ENCODE assay signal across 18 cellular contexts in the genomic region with DNA sequence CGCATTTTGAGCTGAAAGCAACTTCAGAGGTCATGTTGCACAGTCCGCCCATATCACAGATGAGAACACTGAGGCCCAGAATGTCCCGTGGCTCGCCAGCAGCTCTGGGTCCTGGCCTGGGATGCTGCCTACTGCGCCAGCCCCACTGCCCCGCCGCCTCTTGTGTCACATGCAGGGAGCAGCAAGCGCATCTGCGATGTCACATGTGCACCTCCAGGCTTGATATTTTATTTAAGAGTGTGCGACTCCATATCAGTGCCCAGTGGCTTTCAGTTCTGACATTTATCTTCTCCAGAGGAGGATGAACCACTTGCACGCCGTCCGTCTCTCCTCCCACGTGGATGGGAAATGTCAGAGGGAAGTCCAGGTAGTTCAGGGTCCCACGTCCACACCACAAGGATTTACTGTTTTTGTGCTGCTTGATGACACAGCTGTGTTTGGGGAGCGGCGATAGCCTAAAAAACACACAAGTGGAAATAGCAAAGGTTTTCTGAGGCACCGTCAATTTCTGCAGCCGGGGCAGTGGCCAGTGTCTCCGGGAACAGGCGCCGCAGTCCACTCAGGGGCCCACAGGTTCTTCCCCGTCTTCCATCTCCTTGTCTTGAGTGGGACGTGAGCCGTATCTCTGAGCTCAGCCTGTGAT. TPM values are rescaled to one million over a fixed set of nuclear protein-coding genes. Genes with fewer than 3 reads are reported as not detected.
DNase-seq lines count a peak whose midpoint lies in the region; ATAC-seq and TF ChIP-seq lines count a peak whose summit lies in the region.
"Had no signal": no experiment of that assay in that cellular context is flagged by ENCODE, and none has a peak within 500 bp of the region (broad histone marks: within the 10 kb centered on the region; RNA-seq: fewer than 3 reads in every experiment).

No MANE protein-coding gene starts in this region.

- H4K91ac ChIP-seq in neuronal stem cell (ENCODE audit: low read depth, low read length, poor library complexity), result no peak overlapping the region

- WGBS in endodermal cell (ENCODE audit: insufficient coverage in 1 of 2, insufficient read length in 1 of 2), 2 experiments, result 92 to 94% methylated on average over 20 to 25 of the region's 25 CpGs
- WGBS in neuronal stem cell (ENCODE audit: extremely low coverage in 2 of 2, insufficient read length in 2 of 2, insufficient replicate concordance in 1 of 2), 2 donors, result no CpG with 5 or more reads among the region's 25 CpGs
- WGBS in aorta, 2 donors, result 66 to 72% methylated on average over 25 of the region's 25 CpGs

- H3K79me1 ChIP-seq in neuronal stem cell (ENCODE audit: low read depth, low read length), result peaks cover 6% of the 10 kb centered on the region

- H2BK15ac ChIP-seq in neuronal stem cell (ENCODE audit: low read length), result no peak overlapping the region

- no peak overlapping the region for H3K14ac ChIP-seq in neuronal stem cell (ENCODE audit: low read length)

- H3K4ac ChIP-seq in neuronal stem cell (ENCODE audit: low read length), result no peak overlapping the region

- no peak overlapping the region for H3K4me3 Mint-ChIP-seq in endodermal cell
- H3K4me3 Mint-ChIP-seq: activated T-helper 1 cell treated with anti-CD3 and anti-CD28 coated beads, Interleukin-12 subunit alpha, Interleukin-12 subunit beta, Interleukin-2, Interleukin-4 antibody, amounts not matched to agents 30 ng/mL and 10 ng/mL and 1 ng/mL, durations not matched to agents 14 hours and 24 hours and 36 hours; naive thymus-derived CD8-positive, alpha-beta T cell had no signal

- no peak overlapping the region for H2BK5ac ChIP-seq in neuronal stem cell (ENCODE audit: low read length)

- H2AFZ ChIP-seq in neuronal stem cell (ENCODE audit: low read length), result peak overlapping the region; percentile 65

- H3K9me3 ChIP-seq in left ventricle myocardium inferior (replicated peaks) (no peaks in the 10 kb centered on the region), right atrium auricular region (no peaks in the 10 kb centered on the region), endodermal cell (ENCODE audit: control insufficient read depth, low read length) (no peaks in the 10 kb centered on the region), neuronal stem cell (replicated peaks in 1 of 2; ENCODE audit: control insufficient read depth in 2 of 2, insufficient read depth in 1 of 2, low read depth in 1 of 2, low read length in 2 of 2) (peaks cover 5 to 10% of the 10 kb centered on the region in 2 donors), aorta (ENCODE audit: control insufficient read depth, low read length) (no peaks in the 10 kb centered on the region)
- H3K9me3 ChIP-seq: testis had no signal

- no peak overlapping the region for H2AK5ac ChIP-seq in neuronal stem cell (ENCODE audit: low read depth, low read length)

- H3K4me1 ChIP-seq in left ventricle myocardium inferior, result no peaks in the 10 kb centered on the region
- H3K4me1 ChIP-seq in right atrium auricular region, result no peaks in the 10 kb centered on the region
- H3K4me1 ChIP-seq in endodermal cell (ENCODE audit: control insufficient read depth, insufficient read depth, low read length), result no peaks in the 10 kb centered on the region
- H3K4me1 ChIP-seq in neuronal stem cell (ENCODE audit: control insufficient read depth in 2 of 2, insufficient read depth in 1 of 2, low read depth in 1 of 2, low read length in 2 of 2), result peaks cover 3 to 15% of the 10 kb centered on the region in 2 donors
- H3K4me1 ChIP-seq in aorta (ENCODE audit: control insufficient read depth in 1 of 2, insufficient read depth in 2 of 2, low read length in 2 of 2), result no peaks in the 10 kb centered on the region
- H3K4me1 ChIP-seq: testis had no signal

- no peaks in the 10 kb centered on the region for H3K36me3 ChIP-seq in left ventricle myocardium inferior
- H3K36me3 ChIP-seq in right atrium auricular region, result no peaks in the 10 kb centered on the region
- H3K36me3 ChIP-seq in endodermal cell (ENCODE audit: control insufficient read depth, insufficient read depth, low read length), result no peaks in the 10 kb centered on the region
- peaks cover 0 to 4% of the 10 kb centered on the region in 2 donors for H3K36me3 ChIP-seq in neuronal stem cell (replicated peaks in 1 of 2; ENCODE audit: control insufficient read depth in 2 of 2, insufficient read depth in 2 of 2, low read length in 2 of 2)
- H3K36me3 ChIP-seq in aorta (ENCODE audit: control insufficient read depth in 1 of 2, insufficient read depth in 2 of 2, low read length in 1 of 2), result no peaks in the 10 kb centered on the region

- H3K27ac ChIP-seq in left ventricle myocardium inferior (replicated peaks) (no peak overlapping the region), right atrium auricular region (no peak overlapping the region), endodermal cell (ENCODE audit: low read depth, low read length) (peak overlapping the region; percentile 38), neuronal stem cell (replicated peaks; ENCODE audit: low read length) (no peak overlapping the region), aorta (ENCODE audit: low read depth in 1 of 2, low read length in 2 of 2) (no peak overlapping the region)
- H3K27ac ChIP-seq: testis had no signal

- ATAC-seq in aorta (ENCODE audit: low FRiP score) (no peak), GM21825 (IDR thresholded peaks at IDR 0.05; ENCODE audit: unreplicated experiment) (no peak), GM21360 (IDR thresholded peaks at IDR 0.05; ENCODE audit: unreplicated experiment) (no peak)
- ATAC-seq: naive thymus-derived CD8-positive, alpha-beta T cell had no signal

- no peaks in the 10 kb centered on the region for H3K9me3 Mint-ChIP-seq in endodermal cell
- H3K9me3 Mint-ChIP-seq: naive thymus-derived CD8-positive, alpha-beta T cell had no signal

- no peak overlapping the region for H3K4me2 ChIP-seq in neuronal stem cell (ENCODE audit: insufficient read depth, low read length, poor library complexity, severe bottlenecking)

- peaks cover 33% of the 10 kb centered on the region for H3K27me3 Mint-ChIP-seq in endodermal cell (ENCODE audit: insufficient read depth)

- H4K8ac ChIP-seq in neuronal stem cell (ENCODE audit: low read depth, low read length), result no peak overlapping the region

- H3K23ac ChIP-seq in neuronal stem cell (ENCODE audit: low read depth, low read length, poor library complexity), result no peak overlapping the region

- intact Hi-C loops in left ventricle myocardium inferior (cut with micrococcal nuclease) (no loop called here), aorta (cut with DNase I) (no loop called here)

- no peaks in the 10 kb centered on the region for H3K4me1 Mint-ChIP-seq in endodermal cell
- H3K4me1 Mint-ChIP-seq: naive thymus-derived CD8-positive, alpha-beta T cell had no signal

- DNase-seq in left ventricle myocardium inferior (peak; percentile 7), right atrium auricular region (ENCODE audit: low spot score) (no peak), endodermal cell (peak; percentile 40), neuronal stem cell (ENCODE audit: low spot score) (no peak), aorta (peak; percentile 24 to 51), hypothalamus (lab: John Stamatoyannopoulos, UW) (no peak)
- DNase-seq: Kasumi-1, mesenchymal stem cell, NCI-H1092, NCI-H2081 treated with DMSO at 0.1 percent for 48 hours, NCI-H526 treated with DMSO at 0.1 percent for 48 hours had no signal

- H3K9ac ChIP-seq in endodermal cell (ENCODE audit: extremely low read depth, low read length, poor library complexity, severe bottlenecking) (no peak overlapping the region), neuronal stem cell (ENCODE audit: low read depth, low read length, poor library complexity) (no peak overlapping the region)

- H3K36me3 Mint-ChIP-seq in endodermal cell (ENCODE audit: low read depth), result no peaks in the 10 kb centered on the region
- H3K36me3 Mint-ChIP-seq: naive thymus-derived CD8-positive, alpha-beta T cell had no signal

- no peak overlapping the region for H2BK12ac ChIP-seq in neuronal stem cell (ENCODE audit: low read length)

- H3K27me3 ChIP-seq in left ventricle myocardium inferior (ENCODE audit: low read depth) (peaks cover 87% of the 10 kb centered on the region), right atrium auricular region (peaks cover 0 to 3% of the 10 kb centered on the region in 2 donors), endodermal cell (ENCODE audit: control insufficient read depth, insufficient read depth, low read length, poor library complexity, severe bottlenecking) (peaks cover 32% of the 10 kb centered on the region), neuronal stem cell (ENCODE audit: control insufficient read depth in 3 of 3, insufficient read depth in 3 of 3, low read depth in 1 of 3, low read length in 3 of 3) (peaks cover 0 to 67% (median 4%) of the 10 kb centered on the region in 3 experiments), aorta (ENCODE audit: control insufficient read depth in 1 of 2, insufficient read depth in 2 of 2, low read length in 1 of 2) (no peaks in the 10 kb centered on the region)
- H3K27me3 ChIP-seq: testis had no signal

- no peak overlapping the region for H3K18ac ChIP-seq in neuronal stem cell (ENCODE audit: low read length)

- H2BK120ac ChIP-seq in neuronal stem cell (ENCODE audit: low read depth, low read length), result no peak overlapping the region

- H3K4me3 ChIP-seq in left ventricle myocardium inferior, result no peak overlapping the region
- no peak overlapping the region for H3K4me3 ChIP-seq in right atrium auricular region
- no peak overlapping the region for H3K4me3 ChIP-seq in endodermal cell (ENCODE audit: low read length)
- no peak overlapping the region for H3K4me3 ChIP-seq in neuronal stem cell (ENCODE audit: low read length in 2 of 2)
- H3K4me3 ChIP-seq in aorta (ENCODE audit: low read length in 2 of 2), result no peak overlapping the region
- H3K4me3 ChIP-seq: testis had no signal

- TF ChIP-seq CTCF in left ventricle myocardium inferior (IDR thresholded peaks at IDR 0.05; ENCODE audit: borderline replicate concordance), result no peak
- TF ChIP-seq CTCF in right atrium auricular region (IDR thresholded peaks at IDR 0.05), result no peak
- TF ChIP-seq CTCF in endodermal cell (conservative IDR thresholded peaks at IDR 0.05), result no peak

- H3K27ac Mint-ChIP-seq in endodermal cell, result no peak overlapping the region
- H3K27ac Mint-ChIP-seq: activated T-helper 1 cell treated with anti-CD3 and anti-CD28 coated beads, Interleukin-12 subunit alpha, Interleukin-12 subunit beta, Interleukin-2, Interleukin-4 antibody, amounts not matched to agents 30 ng/mL and 10 ng/mL and 1 ng/mL, durations not matched to agents 14 hours and 24 hours and 36 hours had no signal

RNA-seq across cellular contexts. Expression of gene RBFOX3, which starts 7.0 kb away (rescaled TPM):
- total RNA-seq in left ventricle myocardium inferior (not detected), right atrium auricular region (not detected), endodermal cell (1 to 10 TPM; 2.6 to 7.3 TPM), aorta (under 1 TPM in 1 of 2 donors, not detected in 1; 0.55 TPM)
- polyA plus RNA-seq in endodermal cell (2013, experiment 1 of 2), result 6.3 TPM
- 6.3 TPM for polyA plus RNA-seq in endodermal cell (2013, experiment 2 of 2)
- polyA plus RNA-seq in neuronal stem cell (2013, experiment 1 of 2), result 13.0 TPM
- polyA plus RNA-seq in neuronal stem cell (2013, experiment 2 of 2), result 12.5 TPM
- under 1 TPM; 0.13 TPM for polyA plus RNA-seq in aorta
- total RNA-seq: activated T-helper 1 cell treated with anti-CD3 and anti-CD28 coated beads, Interleukin-12 subunit alpha, Interleukin-12 subunit beta, Interleukin-2, Interleukin-4 antibody, amounts not matched to agents 30 ng/mL and 10 ng/mL and 1 ng/mL, durations not matched to agents 14 hours and 24 hours and 36 hours; dermis microvascular lymphatic vessel endothelial cell; epithelial cell of proximal tubule; naive thymus-derived CD8-positive, alpha-beta T cell had no signal
- polyA plus RNA-seq: naive thymus-derived CD8-positive, alpha-beta T cell had no signal

Comparison
In these comparisons a context has a peak if more than half of its experiments do, and no peak if none do; other contexts are left out.
1. DNase-seq: peak in left ventricle myocardium inferior (single experiment), endodermal cell (single experiment) and aorta (2 of 2); none in right atrium auricular region (single experiment), neuronal stem cell (single experiment) and hypothalamus (0 of 51).